Comparison of ENCODE assay signal across 1 cellular context in genomic region chr2:229921892-229922448, GRCh38.
TF ChIP-seq lines count a peak whose summit lies in the region.

Gene TRIP12, minus strand, starts transcription at chr2:229922009. Its CDS starts 41,930 bp downstream, at chr2:229880079.

TF ChIP-seq in HepG2, 621 proteins besides CTCF, POLR2A, EP300 and RAD21 (continued from another document and continues in another):
- TF ChIP-seq ZNF83 (CRISPR knock-in tag; IDR thresholded peaks at IDR 0.05; ENCODE audit: borderline replicate concordance), result no peak
- TF ChIP-seq ZKSCAN5 (CRISPR knock-in tag; IDR thresholded peaks at IDR 0.05), result no peak; the same call in 1 of the 2 replicates
- no peak for TF ChIP-seq MLLT10 (CRISPR knock-in tag; IDR thresholded peaks at IDR 0.05)
- TF ChIP-seq, protein P1, sequence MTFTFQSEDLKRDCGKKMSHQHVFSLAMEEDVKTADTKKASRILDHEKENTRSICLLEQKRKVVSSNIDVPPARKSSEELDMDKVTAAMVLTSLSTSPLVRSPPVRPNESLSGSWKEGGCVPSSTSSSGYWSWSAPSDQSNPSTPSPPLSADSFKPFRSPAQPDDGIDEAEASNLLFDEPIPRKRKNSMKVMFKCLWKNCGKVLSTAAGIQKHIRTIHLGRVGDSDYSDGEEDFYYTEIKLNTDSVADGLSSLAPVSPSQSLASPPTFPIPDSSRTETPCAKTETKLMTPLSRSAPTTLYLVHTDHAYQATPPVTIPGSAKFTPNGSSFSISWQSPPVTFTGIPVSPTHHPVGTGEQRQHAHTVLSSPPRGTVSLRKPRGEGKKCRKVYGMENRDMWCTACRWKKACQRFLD (CRISPR knock-in tag; IDR thresholded peaks at IDR 0.05; ENCODE audit: borderline replicate concordance), result no peak
- 0 out of 2 replicates have a peak, but pooled peaks have one; percentile 33 for TF ChIP-seq ZBTB37 (CRISPR knock-in tag; IDR thresholded peaks at IDR 0.05)
- TF ChIP-seq, protein P2, sequence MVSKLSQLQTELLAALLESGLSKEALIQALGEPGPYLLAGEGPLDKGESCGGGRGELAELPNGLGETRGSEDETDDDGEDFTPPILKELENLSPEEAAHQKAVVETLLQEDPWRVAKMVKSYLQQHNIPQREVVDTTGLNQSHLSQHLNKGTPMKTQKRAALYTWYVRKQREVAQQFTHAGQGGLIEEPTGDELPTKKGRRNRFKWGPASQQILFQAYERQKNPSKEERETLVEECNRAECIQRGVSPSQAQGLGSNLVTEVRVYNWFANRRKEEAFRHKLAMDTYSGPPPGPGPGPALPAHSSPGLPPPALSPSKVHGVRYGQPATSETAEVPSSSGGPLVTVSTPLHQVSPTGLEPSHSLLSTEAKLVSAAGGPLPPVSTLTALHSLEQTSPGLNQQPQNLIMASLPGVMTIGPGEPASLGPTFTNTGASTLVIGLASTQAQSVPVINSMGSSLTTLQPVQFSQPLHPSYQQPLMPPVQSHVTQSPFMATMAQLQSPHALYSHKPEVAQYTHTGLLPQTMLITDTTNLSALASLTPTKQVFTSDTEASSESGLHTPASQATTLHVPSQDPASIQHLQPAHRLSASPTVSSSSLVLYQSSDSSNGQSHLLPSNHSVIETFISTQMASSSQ (IDR thresholded peaks at IDR 0.05; ENCODE audit: low read depth), result no peak
- TF ChIP-seq, protein P2 (CRISPR knock-in tag; IDR thresholded peaks at IDR 0.05; ENCODE audit: borderline replicate concordance), result no peak
- TF ChIP-seq, protein P3, sequence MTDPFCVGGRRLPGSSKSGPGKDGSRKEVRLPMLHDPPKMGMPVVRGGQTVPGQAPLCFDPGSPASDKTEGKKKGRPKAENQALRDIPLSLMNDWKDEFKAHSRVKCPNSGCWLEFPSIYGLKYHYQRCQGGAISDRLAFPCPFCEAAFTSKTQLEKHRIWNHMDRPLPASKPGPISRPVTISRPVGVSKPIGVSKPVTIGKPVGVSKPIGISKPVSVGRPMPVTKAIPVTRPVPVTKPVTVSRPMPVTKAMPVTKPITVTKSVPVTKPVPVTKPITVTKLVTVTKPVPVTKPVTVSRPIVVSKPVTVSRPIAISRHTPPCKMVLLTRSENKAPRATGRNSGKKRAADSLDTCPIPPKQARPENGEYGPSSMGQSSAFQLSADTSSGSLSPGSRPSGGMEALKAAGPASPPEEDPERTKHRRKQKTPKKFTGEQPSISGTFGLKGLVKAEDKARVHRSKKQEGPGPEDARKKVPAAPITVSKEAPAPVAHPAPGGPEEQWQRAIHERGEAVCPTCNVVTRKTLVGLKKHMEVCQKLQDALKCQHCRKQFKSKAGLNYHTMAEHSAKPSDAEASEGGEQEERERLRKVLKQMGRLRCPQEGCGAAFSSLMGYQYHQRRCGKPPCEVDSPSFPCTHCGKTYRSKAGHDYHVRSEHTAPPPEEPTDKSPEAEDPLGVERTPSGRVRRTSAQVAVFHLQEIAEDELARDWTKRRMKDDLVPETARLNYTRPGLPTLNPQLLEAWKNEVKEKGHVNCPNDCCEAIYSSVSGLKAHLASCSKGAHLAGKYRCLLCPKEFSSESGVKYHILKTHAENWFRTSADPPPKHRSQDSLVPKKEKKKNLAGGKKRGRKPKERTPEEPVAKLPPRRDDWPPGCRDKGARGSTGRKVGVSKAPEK (CRISPR knock-in tag; IDR thresholded peaks at IDR 0.05; ENCODE audit: borderline replicate concordance), result no peak
- peak; percentile 56 for TF ChIP-seq TAF1 (CRISPR knock-in tag; IDR thresholded peaks at IDR 0.05)
- TF ChIP-seq, protein P4, sequence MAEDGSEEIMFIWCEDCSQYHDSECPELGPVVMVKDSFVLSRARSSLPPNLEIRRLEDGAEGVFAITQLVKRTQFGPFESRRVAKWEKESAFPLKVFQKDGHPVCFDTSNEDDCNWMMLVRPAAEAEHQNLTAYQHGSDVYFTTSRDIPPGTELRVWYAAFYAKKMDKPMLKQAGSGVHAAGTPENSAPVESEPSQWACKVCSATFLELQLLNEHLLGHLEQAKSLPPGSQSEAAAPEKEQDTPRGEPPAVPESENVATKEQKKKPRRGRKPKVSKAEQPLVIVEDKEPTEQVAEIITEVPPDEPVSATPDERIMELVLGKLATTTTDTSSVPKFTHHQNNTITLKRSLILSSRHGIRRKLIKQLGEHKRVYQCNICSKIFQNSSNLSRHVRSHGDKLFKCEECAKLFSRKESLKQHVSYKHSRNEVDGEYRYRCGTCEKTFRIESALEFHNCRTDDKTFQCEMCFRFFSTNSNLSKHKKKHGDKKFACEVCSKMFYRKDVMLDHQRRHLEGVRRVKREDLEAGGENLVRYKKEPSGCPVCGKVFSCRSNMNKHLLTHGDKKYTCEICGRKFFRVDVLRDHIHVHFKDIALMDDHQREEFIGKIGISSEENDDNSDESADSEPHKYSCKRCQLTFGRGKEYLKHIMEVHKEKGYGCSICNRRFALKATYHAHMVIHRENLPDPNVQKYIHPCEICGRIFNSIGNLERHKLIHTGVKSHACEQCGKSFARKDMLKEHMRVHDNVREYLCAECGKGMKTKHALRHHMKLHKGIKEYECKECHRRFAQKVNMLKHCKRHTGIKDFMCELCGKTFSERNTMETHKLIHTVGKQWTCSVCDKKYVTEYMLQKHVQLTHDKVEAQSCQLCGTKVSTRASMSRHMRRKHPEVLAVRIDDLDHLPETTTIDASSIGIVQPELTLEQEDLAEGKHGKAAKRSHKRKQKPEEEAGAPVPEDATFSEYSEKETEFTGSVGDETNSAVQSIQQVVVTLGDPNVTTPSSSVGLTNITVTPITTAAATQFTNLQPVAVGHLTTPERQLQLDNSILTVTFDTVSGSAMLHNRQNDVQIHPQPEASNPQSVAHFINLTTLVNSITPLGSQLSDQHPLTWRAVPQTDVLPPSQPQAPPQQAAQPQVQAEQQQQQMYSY (CRISPR knock-in tag; IDR thresholded peaks at IDR 0.05), result no peak
- TF ChIP-seq TIGD3 (CRISPR knock-in tag; IDR thresholded peaks at IDR 0.05; ENCODE audit: borderline replicate concordance), result no peak
- TF ChIP-seq BRD4 (CRISPR knock-in tag; IDR thresholded peaks at IDR 0.05), result peak; percentile 85; the same call in 1 of the 2 replicates
- TF ChIP-seq, protein P5, sequence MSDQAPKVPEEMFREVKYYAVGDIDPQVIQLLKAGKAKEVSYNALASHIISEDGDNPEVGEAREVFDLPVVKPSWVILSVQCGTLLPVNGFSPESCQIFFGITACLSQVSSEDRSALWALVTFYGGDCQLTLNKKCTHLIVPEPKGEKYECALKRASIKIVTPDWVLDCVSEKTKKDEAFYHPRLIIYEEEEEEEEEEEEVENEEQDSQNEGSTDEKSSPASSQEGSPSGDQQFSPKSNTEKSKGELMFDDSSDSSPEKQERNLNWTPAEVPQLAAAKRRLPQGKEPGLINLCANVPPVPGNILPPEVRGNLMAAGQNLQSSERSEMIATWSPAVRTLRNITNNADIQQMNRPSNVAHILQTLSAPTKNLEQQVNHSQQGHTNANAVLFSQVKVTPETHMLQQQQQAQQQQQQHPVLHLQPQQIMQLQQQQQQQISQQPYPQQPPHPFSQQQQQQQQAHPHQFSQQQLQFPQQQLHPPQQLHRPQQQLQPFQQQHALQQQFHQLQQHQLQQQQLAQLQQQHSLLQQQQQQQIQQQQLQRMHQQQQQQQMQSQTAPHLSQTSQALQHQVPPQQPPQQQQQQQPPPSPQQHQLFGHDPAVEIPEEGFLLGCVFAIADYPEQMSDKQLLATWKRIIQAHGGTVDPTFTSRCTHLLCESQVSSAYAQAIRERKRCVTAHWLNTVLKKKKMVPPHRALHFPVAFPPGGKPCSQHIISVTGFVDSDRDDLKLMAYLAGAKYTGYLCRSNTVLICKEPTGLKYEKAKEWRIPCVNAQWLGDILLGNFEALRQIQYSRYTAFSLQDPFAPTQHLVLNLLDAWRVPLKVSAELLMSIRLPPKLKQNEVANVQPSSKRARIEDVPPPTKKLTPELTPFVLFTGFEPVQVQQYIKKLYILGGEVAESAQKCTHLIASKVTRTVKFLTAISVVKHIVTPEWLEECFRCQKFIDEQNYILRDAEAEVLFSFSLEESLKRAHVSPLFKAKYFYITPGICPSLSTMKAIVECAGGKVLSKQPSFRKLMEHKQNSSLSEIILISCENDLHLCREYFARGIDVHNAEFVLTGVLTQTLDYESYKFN (CRISPR knock-in tag; conservative IDR thresholded peaks at IDR 0.05), result peak; percentile 33
- TF ChIP-seq AHDC1 (CRISPR knock-in tag; IDR thresholded peaks at IDR 0.05; ENCODE audit: borderline replicate concordance), result no peak; the same call in 1 of the 2 replicates
- no peak for TF ChIP-seq ZNF556 (CRISPR knock-in tag; IDR thresholded peaks at IDR 0.05; ENCODE audit: borderline replicate concordance)
- TF ChIP-seq PBX3 (CRISPR knock-in tag; IDR thresholded peaks at IDR 0.05; ENCODE audit: borderline replicate concordance), result no peak
- TF ChIP-seq ZNF776 (CRISPR knock-in tag; IDR thresholded peaks at IDR 0.05), result peak; percentile 53
- no peak; the same call in 1 of the 2 replicates for TF ChIP-seq NCOA2 (CRISPR knock-in tag; IDR thresholded peaks at IDR 0.05)
